8 cellular contexts compared by ENCODE assay signal in the genomic region with DNA sequence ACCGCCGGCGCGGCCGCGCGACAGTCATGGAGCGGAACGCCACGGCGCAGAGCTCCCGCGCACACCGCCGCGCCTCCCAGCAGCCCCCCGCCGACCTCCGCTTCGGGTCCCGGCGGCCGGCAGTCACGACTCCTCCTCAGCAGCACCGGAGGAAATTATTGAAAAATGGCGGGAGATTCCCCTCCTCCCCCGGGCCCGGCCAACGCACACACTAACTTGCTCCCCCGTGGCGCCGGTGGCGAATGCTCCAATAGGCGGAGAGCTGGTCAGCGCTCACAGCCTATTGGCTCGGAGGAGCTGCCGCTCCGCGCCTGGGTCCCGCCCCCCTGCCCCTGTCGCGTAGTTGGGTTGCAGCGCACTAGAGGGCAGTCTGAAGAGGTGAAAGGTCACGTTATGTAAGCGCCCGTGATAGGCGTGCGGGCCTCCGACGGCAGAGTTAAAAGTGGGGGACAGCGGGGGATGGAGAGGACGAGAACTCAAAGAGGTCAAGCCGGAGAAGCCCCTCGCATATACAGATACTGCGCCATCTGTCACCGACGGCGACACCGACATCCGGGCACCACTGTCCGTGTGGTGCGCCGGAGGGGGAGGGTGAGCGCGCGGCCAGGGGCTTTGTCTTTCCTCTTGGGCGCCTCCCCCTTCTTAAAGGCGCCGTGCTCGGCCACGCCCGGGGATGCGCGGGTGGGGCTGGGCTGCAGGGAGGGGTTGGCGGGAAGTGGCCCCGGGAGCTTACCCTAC. TPM values are rescaled to one million over a fixed set of nuclear protein-coding genes. Genes with fewer than 3 reads are reported as not detected.
DNase-seq lines count a peak whose midpoint lies in the region; ATAC-seq and TF ChIP-seq lines count a peak whose summit lies in the region.

A gene with protein sequence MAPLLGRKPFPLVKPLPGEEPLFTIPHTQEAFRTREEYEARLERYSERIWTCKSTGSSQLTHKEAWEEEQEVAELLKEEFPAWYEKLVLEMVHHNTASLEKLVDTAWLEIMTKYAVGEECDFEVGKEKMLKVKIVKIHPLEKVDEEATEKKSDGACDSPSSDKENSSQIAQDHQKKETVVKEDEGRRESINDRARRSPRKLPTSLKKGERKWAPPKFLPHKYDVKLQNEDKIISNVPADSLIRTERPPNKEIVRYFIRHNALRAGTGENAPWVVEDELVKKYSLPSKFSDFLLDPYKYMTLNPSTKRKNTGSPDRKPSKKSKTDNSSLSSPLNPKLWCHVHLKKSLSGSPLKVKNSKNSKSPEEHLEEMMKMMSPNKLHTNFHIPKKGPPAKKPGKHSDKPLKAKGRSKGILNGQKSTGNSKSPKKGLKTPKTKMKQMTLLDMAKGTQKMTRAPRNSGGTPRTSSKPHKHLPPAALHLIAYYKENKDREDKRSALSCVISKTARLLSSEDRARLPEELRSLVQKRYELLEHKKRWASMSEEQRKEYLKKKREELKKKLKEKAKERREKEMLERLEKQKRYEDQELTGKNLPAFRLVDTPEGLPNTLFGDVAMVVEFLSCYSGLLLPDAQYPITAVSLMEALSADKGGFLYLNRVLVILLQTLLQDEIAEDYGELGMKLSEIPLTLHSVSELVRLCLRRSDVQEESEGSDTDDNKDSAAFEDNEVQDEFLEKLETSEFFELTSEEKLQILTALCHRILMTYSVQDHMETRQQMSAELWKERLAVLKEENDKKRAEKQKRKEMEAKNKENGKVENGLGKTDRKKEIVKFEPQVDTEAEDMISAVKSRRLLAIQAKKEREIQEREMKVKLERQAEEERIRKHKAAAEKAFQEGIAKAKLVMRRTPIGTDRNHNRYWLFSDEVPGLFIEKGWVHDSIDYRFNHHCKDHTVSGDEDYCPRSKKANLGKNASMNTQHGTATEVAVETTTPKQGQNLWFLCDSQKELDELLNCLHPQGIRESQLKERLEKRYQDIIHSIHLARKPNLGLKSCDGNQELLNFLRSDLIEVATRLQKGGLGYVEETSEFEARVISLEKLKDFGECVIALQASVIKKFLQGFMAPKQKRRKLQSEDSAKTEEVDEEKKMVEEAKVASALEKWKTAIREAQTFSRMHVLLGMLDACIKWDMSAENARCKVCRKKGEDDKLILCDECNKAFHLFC (N-terminal part only) (minus strand): TSS at position 213 of the 738 bp plus-strand sequence. CDS start 360 bp downstream, outside the sequence.

- peaks cover 6 to 13% of the 10 kb centered on the region in 2 donors for H3K4me1 ChIP-seq in lung (ENCODE audit: control insufficient read depth in 2 of 2, insufficient read depth in 2 of 2, low read length in 2 of 2)

- TF ChIP-seq CTCF in lung (IDR thresholded peaks at IDR 0.05; ENCODE audit: control extremely low read depth, extremely low read depth): no peak

- H3K27me3 ChIP-seq in lung (ENCODE audit: control insufficient read depth, insufficient read depth): no peaks in the 10 kb centered on the region

- WGBS in lung, 2 donors: 0 to 1% methylated on average over 66 to 76 of the region's 76 CpGs

- H3K36me3 ChIP-seq in lung (ENCODE audit: control insufficient read depth in 2 of 2, insufficient read depth in 2 of 2, low read length in 2 of 2): peaks cover 0 to under 1% of the 10 kb centered on the region in 2 donors

- peak within 1 kb of the TSS; percentile 89 to 96 for H3K27ac ChIP-seq in lung (ENCODE audit: low read depth in 1 of 2, low read length in 1 of 2)

- peak; percentile 90 for DNase-seq in CMK (ENCODE audit: low read depth)
- peak; percentile 97 for DNase-seq in HS-5 (ENCODE audit: low read depth)
- peak; percentile 100 for DNase-seq in NK-92 treated with Interleukin-12 subunit alpha and Interleukin-12 subunit beta, amount 100 ng/mL, for 24 hours (lab: John Stamatoyannopoulos, UW)
- peak; percentile 97 for DNase-seq in activated CD8-positive, alpha-beta memory T cell treated with anti-CD3 and anti-CD28 coated beads for 24 hours
- DNase-seq in effector CD8-positive, alpha-beta T cell (lab: John Stamatoyannopoulos, UW): peak; percentile 93
- peak; percentile 98 for DNase-seq in lung (ENCODE audit: low spot score)
- peak; percentile 92 to 96 (median 94) for DNase-seq in stimulated activated CD4-positive, alpha-beta T cell treated with anti-CD3 and anti-CD28 coated beads, TNF-alpha, amount 100 ng/mL, for 4 hours (ENCODE audit: low read depth in 3 of 3)

- H3K4me3 ChIP-seq in lung: peak within 1 kb of the TSS; percentile 93

- H3K9me3 ChIP-seq in lung (ENCODE audit: control insufficient read depth in 2 of 2, insufficient read depth in 1 of 2, low read length in 1 of 2): no peaks in the 10 kb centered on the region

- ATAC-seq in GM19468 (IDR thresholded peaks at IDR 0.05; ENCODE audit: extremely low read depth, unreplicated experiment): peak; percentile 84
- peak; percentile 98 for ATAC-seq in lung (ENCODE audit: insufficient read depth, low FRiP score)

RNA-seq across cellular contexts. Expression of the gene that starts here (rescaled TPM):
- 10 to 100 TPM; 45.8 to 65.0 TPM for total RNA-seq in lung
- 10 to 100 TPM; 19.9 to 20.1 TPM for polyA plus RNA-seq in lung

Comparison
In these comparisons a context has a peak if more than half of its experiments do, and no peak if none do; other contexts are left out.
1. Peak in every context shown above with its lines: DNase-seq, ATAC-seq, H3K4me3 ChIP-seq and H3K27ac ChIP-seq.